In the genomic region with DNA sequence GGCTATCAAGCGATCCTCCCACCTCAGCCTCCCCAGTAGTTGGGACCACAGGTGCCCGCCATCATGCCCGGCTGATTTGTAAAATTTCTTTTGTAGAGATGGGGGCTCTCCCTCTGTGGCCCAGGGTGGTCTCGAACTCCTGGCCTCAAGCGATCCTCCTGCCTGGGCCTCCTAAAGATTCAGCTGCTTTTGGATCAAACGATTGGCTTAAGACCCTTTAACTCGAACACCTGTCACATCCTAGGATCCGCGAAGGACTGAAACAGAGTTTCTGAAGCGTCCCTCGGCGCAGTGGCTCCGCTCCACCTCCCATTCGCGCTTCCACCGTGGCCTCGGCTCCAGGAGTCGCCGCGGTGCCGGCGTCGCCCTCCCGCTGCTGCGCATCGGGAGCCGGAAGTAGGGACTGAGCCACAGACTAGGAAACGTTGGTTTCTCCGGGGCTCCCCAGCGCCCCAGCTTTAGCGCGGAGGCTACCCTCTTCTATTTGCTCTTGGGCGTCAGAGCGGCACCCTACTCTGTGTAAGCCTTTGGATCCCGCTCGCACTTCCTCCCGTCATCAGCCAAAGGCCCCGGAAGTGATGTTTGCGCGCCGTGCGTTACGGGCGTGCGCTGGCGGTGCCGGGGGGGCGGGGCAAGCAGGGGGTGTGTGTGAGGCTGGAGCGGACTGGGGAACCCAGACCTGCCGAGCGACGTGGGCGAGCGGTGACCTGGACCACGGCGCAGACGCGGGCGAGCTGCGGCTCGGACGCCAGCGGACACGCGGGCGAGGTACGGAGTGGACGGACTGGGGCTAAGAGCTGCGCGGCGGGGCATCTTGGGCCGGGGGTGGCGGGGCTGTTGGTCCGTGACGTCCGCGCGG, we compare ENCODE assay signal across 8 cellular contexts. TPM values are rescaled to one million over a fixed set of nuclear protein-coding genes. Genes with fewer than 3 reads are reported as not detected.
A peak's percentile ranks its signal among the peaks of the same experiment; 100 is the strongest.
DNase-seq lines count a peak whose midpoint lies in the region; ATAC-seq, FAIRE-seq and TF ChIP-seq lines count a peak whose summit lies in the region.

No MANE protein-coding gene starts in this region.

- FAIRE-seq in D721Med (lab: Jason Lieb, UNC) = no peak

- H3K36me3 ChIP-seq in OCI-LY1 (ENCODE audit: insufficient read depth, low read length) (no peaks in the 10 kb centered on the region), mucosa of descending colon (ENCODE audit: low read depth) (no peaks in the 10 kb centered on the region)

- DNase-seq in D721Med (ENCODE audit: insufficient read length, low spot score) (peak; percentile 92), HuH-7 (ENCODE audit: low spot score) (peak; percentile 99), activated T-cell treated with anti-CD3 and anti-CD28 coated beads for 24 hours (ENCODE audit: low read depth) (peak; percentile 95), epithelial cell of prostate (ENCODE audit: low read depth, low spot score) (peak; percentile 82), mucosa of descending colon (peak; percentile 98)
- DNase-seq in stimulated activated CD8-positive, alpha-beta memory T cell treated with anti-CD3 and anti-CD28 coated beads, Interleukin-4, amount 100 ng/mL, for 1 hour (ENCODE audit: low read depth in 2 of 2, low spot score in 1 of 2) = peak; percentile 93 to 94

- H3K27ac ChIP-seq in OCI-LY1 (ENCODE audit: low read depth, low read length, poor library complexity, severe bottlenecking) (peak overlapping the region; percentile 91), epithelial cell of prostate (peak overlapping the region; percentile 89)

- H4K20me1 ChIP-seq in OCI-LY1 (ENCODE audit: insufficient read depth, low read length) = no peaks in the 10 kb centered on the region

- H2AFZ ChIP-seq in OCI-LY1 (ENCODE audit: low read length) = no peak overlapping the region

- H3K4me1 ChIP-seq in OCI-LY1 (ENCODE audit: insufficient read depth, low read length, severe bottlenecking) (peaks cover 45% of the 10 kb centered on the region), mucosa of descending colon (ENCODE audit: low read depth) (peaks cover 9% of the 10 kb centered on the region)

- H3K79me2 ChIP-seq in OCI-LY1 (ENCODE audit: insufficient read depth, low read length) = peaks cover 12% of the 10 kb centered on the region; the same call in 1 of the 2 replicates

- ATAC-seq in GM21526 (IDR thresholded peaks at IDR 0.05; ENCODE audit: low FRiP score, unreplicated experiment) = peak; percentile 89
- peak; percentile 98 for ATAC-seq in mucosa of descending colon

- peak overlapping the region; percentile 85 for H3K4me2 ChIP-seq in OCI-LY1 (ENCODE audit: low read length)

- peak overlapping the region; percentile 87 for H3K9ac ChIP-seq in OCI-LY1 (ENCODE audit: low read length)

- H3K27me3 ChIP-seq in OCI-LY1 (ENCODE audit: insufficient read depth, low read length) = no peaks in the 10 kb centered on the region

- no peaks in the 10 kb centered on the region for H3K9me2 ChIP-seq in OCI-LY1 (ENCODE audit: low read depth, low read length)

- TF ChIP-seq CTCF in D721Med (IDR thresholded peaks at IDR 0.05; ENCODE audit: insufficient read depth, missing control alignments) (no peak), OCI-LY1 (IDR thresholded peaks at IDR 0.05; ENCODE audit: low read length) (no peak), mucosa of descending colon (IDR thresholded peaks at IDR 0.05) (no peak)

- intact Hi-C loops in mucosa of descending colon (cut with DNase I, micrococcal nuclease) = no loop called here

- H3K4me3 ChIP-seq in OCI-LY1 (ENCODE audit: low read depth, low read length, poor library complexity, severe bottlenecking) (peak overlapping the region; percentile 95), mucosa of descending colon (peak overlapping the region; percentile 79)

- no peaks in the 10 kb centered on the region for H3K9me3 ChIP-seq in OCI-LY1 (ENCODE audit: low read length)
- H3K9me3 ChIP-seq in mucosa of descending colon = no peaks in the 10 kb centered on the region

- H3F3A ChIP-seq in OCI-LY1 (ENCODE audit: insufficient read depth, low read length) = peaks cover 13% of the 10 kb centered on the region; the same call in 1 of the 2 replicates

RNA-seq across cellular contexts. Expression of a gene that starts 53.0 kb away (rescaled TPM):
- 10 to 100 TPM in 1 of 3 donors, 1 to 10 TPM in 2; 7.4 to 24.8 (median 8.5) TPM for total RNA-seq in mucosa of descending colon

RNA-seq across cellular contexts. Expression of a gene that starts 58.8 kb away (rescaled TPM):
- total RNA-seq in mucosa of descending colon = 10 to 100 TPM; 25.0 to 31.7 (median 26.9) TPM

Comparison
In these comparisons a context has a peak if more than half of its experiments do, and no peak if none do; other contexts are left out.
1. Peak in every context shown above with its lines: DNase-seq, ATAC-seq, H3K4me3 ChIP-seq and H3K27ac ChIP-seq.